8 cellular contexts compared by ENCODE assay signal in genomic region chr5:178113841-178114324, GRCh38. TPM values are rescaled to one million over a fixed set of nuclear protein-coding genes. Genes with fewer than 3 reads are reported as not detected.
A peak's percentile ranks its signal among the peaks of the same experiment; 100 is the strongest.
DNase-seq lines count a peak whose midpoint lies in the region; ATAC-seq and TF ChIP-seq lines count a peak whose summit lies in the region.

No MANE protein-coding gene starts in this region.

- CTCF ChIA-PET in activated CD8-positive, alpha-beta memory T cell treated with anti-CD3 and anti-CD28 coated beads, Interleukin-2, amount 10 ng/mL, durations not matched to agents 7 days and 5 days (lab: Charles Lee), result interaction anchor here (0.6 to 1.5 kb wide), 3 partner anchors 35 to 39 kb away, joined by 4 read pairs; partner anchors contain the start of gene NHP2

- H3K4me3 Mint-ChIP-seq in activated CD8-positive, alpha-beta memory T cell treated with anti-CD3 and anti-CD28 coated beads, Interleukin-2, amount 10 ng/mL, durations not matched to agents 7 days and 5 days, result peak overlapping the region; percentile 73
- peak overlapping the region; percentile 98 for H3K4me3 Mint-ChIP-seq in stimulated activated memory B cell treated with anti-CD40 and anti-IgM and Interleukin-4, amounts not matched to agents 10 μg/mL and 1 μg/mL and 100 μg/mL, for 72 hours

- peaks cover 8 to 26% of the 10 kb centered on the region in 2 donors for H3K27me3 ChIP-seq in right atrium auricular region

- no peak for ATAC-seq in activated CD8-positive, alpha-beta memory T cell treated with anti-CD3 and anti-CD28 coated beads, Interleukin-2, amount 10 ng/mL, durations not matched to agents 7 days and 5 days
- peak; percentile 13 for ATAC-seq in stimulated activated memory B cell treated with anti-CD40 and anti-IgM and Interleukin-4, amounts not matched to agents 10 μg/mL and 1 μg/mL and 100 μg/mL, for 72 hours
- ATAC-seq in GM21619 (IDR thresholded peaks at IDR 0.05; ENCODE audit: unreplicated experiment) (no peak), GM21786 (IDR thresholded peaks at IDR 0.05; ENCODE audit: unreplicated experiment) (no peak)

- H3K27ac Mint-ChIP-seq in activated CD8-positive, alpha-beta memory T cell treated with anti-CD3 and anti-CD28 coated beads, Interleukin-2, amount 10 ng/mL, durations not matched to agents 7 days and 5 days, result peak overlapping the region; percentile 40
- H3K27ac Mint-ChIP-seq in stimulated activated memory B cell treated with anti-CD40 and anti-IgM and Interleukin-4, amounts not matched to agents 10 μg/mL and 1 μg/mL and 100 μg/mL, for 72 hours, result peak overlapping the region; percentile 96

- DNase-seq in stimulated activated CD4-positive, alpha-beta T cell treated with anti-CD3 and anti-CD28 coated beads, Interleukin-12 subunit alpha, Interleukin-12 subunit beta, amount 100 ng/mL, for 4 hours, result peak; percentile 21
- no peak for DNase-seq in stimulated activated CD4-positive, alpha-beta T cell treated with anti-CD3 and anti-CD28 coated beads, Interleukin-1b, Interleukin-23, amount 100 ng/mL, for 48 hours
- DNase-seq in activated CD8-positive, alpha-beta memory T cell treated with anti-CD3 and anti-CD28 coated beads, Interleukin-2, amount 10 ng/mL, durations not matched to agents 7 days and 5 days, result no peak
- DNase-seq in right atrium auricular region (ENCODE audit: low spot score) (no peak), NCI-H1694 treated with DMSO at 0.1 percent for 48 hours (lab: John Stamatoyannopoulos, UW) (no peak)

- no peaks in the 10 kb centered on the region for H3K36me3 ChIP-seq in right atrium auricular region

- no peaks in the 10 kb centered on the region for H3K36me3 Mint-ChIP-seq in activated CD8-positive, alpha-beta memory T cell treated with anti-CD3 and anti-CD28 coated beads, Interleukin-2, amount 10 ng/mL, durations not matched to agents 7 days and 5 days
- H3K36me3 Mint-ChIP-seq in stimulated activated memory B cell treated with anti-CD40 and anti-IgM and Interleukin-4, amounts not matched to agents 10 μg/mL and 1 μg/mL and 100 μg/mL, for 72 hours, result peaks cover 5% of the 10 kb centered on the region

- H3K27me3 Mint-ChIP-seq in activated CD8-positive, alpha-beta memory T cell treated with anti-CD3 and anti-CD28 coated beads, Interleukin-2, amount 10 ng/mL, durations not matched to agents 7 days and 5 days, result peaks cover 38% of the 10 kb centered on the region
- H3K27me3 Mint-ChIP-seq in stimulated activated memory B cell treated with anti-CD40 and anti-IgM and Interleukin-4, amounts not matched to agents 10 μg/mL and 1 μg/mL and 100 μg/mL, for 72 hours, result no peaks in the 10 kb centered on the region

- peak overlapping the region; percentile 37 to 55 for H3K4me3 ChIP-seq in right atrium auricular region

- peaks cover 37% of the 10 kb centered on the region for H3K4me1 Mint-ChIP-seq in activated CD8-positive, alpha-beta memory T cell treated with anti-CD3 and anti-CD28 coated beads, Interleukin-2, amount 10 ng/mL, durations not matched to agents 7 days and 5 days
- H3K4me1 Mint-ChIP-seq in stimulated activated memory B cell treated with anti-CD40 and anti-IgM and Interleukin-4, amounts not matched to agents 10 μg/mL and 1 μg/mL and 100 μg/mL, for 72 hours, result peaks cover 73% of the 10 kb centered on the region

- H3K9me3 ChIP-seq in right atrium auricular region, result peaks cover 0 to 6% of the 10 kb centered on the region in 2 donors

- H3K27ac ChIP-seq in right atrium auricular region, result peak overlapping the region; percentile 23 to 28

- no peaks in the 10 kb centered on the region for H3K9me3 Mint-ChIP-seq in activated CD8-positive, alpha-beta memory T cell treated with anti-CD3 and anti-CD28 coated beads, Interleukin-2, amount 10 ng/mL, durations not matched to agents 7 days and 5 days (ENCODE audit: low read depth)
- H3K9me3 Mint-ChIP-seq in stimulated activated memory B cell treated with anti-CD40 and anti-IgM and Interleukin-4, amounts not matched to agents 10 μg/mL and 1 μg/mL and 100 μg/mL, for 72 hours, result no peaks in the 10 kb centered on the region

- H3K4me1 ChIP-seq in right atrium auricular region, result peaks cover 0 to 24% of the 10 kb centered on the region in 2 donors

- TF ChIP-seq CTCF in right atrium auricular region (IDR thresholded peaks at IDR 0.05), result no peak

RNA-seq across cellular contexts. Expression of gene N4BP3, which starts 0.6 kb away (rescaled TPM):
- total RNA-seq in activated CD8-positive, alpha-beta memory T cell treated with anti-CD3 and anti-CD28 coated beads, Interleukin-2, amount 10 ng/mL, durations not matched to agents 7 days and 5 days, result 1 to 10 TPM in 1 of 2 experiments, under 1 TPM in 1; 0.99 to 1.1 TPM
- total RNA-seq in right atrium auricular region, result under 1 TPM; 0.24 to 0.85 TPM

RNA-seq across cellular contexts. Expression of gene RMND5B, which starts 16.9 kb away (rescaled TPM):
- 1 to 10 TPM; 3.7 to 5.6 TPM for total RNA-seq in activated CD8-positive, alpha-beta memory T cell treated with anti-CD3 and anti-CD28 coated beads, Interleukin-2, amount 10 ng/mL, durations not matched to agents 7 days and 5 days
- total RNA-seq in right atrium auricular region, result 10 to 100 TPM; 28.9 to 31.4 TPM

RNA-seq across cellular contexts. Expression of gene NHP2, which starts 39.8 kb away (rescaled TPM):
- 100 to 1,000 TPM; 144 to 168 TPM for total RNA-seq in activated CD8-positive, alpha-beta memory T cell treated with anti-CD3 and anti-CD28 coated beads, Interleukin-2, amount 10 ng/mL, durations not matched to agents 7 days and 5 days
- 100 to 1,000 TPM; 125 to 151 TPM for total RNA-seq in right atrium auricular region

Comparison
In these comparisons a context has a peak if more than half of its experiments do, and no peak if none do; other contexts are left out.
1. RNA of gene RMND5B, which starts 16.9 kb away (total RNA-seq): 28.9 to 31.4 TPM in right atrium auricular region; 3.7 to 5.6 TPM in activated CD8-positive, alpha-beta memory T cell treated with anti-CD3 and anti-CD28 coated beads, Interleukin-2, amount 10 ng/mL, durations not matched to agents 7 days and 5 days; every median in the first group is over 4 times any median in the second.